ENCODE assay signal across 8 cellular contexts in genomic region chr22:41946360-41947180, GRCh38. TPM values are rescaled to one million over a fixed set of nuclear protein-coding genes. Genes with fewer than 3 reads are reported as not detected.
DNase-seq lines count a peak whose midpoint lies in the region; ATAC-seq and TF ChIP-seq lines count a peak whose summit lies in the region.

Gene CENPM, minus strand, starts transcription at chr22:41947152. Its CDS starts 76 bp downstream, at chr22:41947076.

- H3K27me3 ChIP-seq in thyroid gland, result no peaks in the 10 kb centered on the region

- peaks cover 5 to 13% of the 10 kb centered on the region in 2 donors for H3K4me1 ChIP-seq in thyroid gland

- H3K4me3 ChIP-seq in thyroid gland (replicated peaks in 1 of 3), result peak within 1 kb of the TSS; percentile 19 to 49 (median 49)

- intact Hi-C loops in Right ventricle myocardium inferior (cut with DNase I) (no loop called here), thyroid gland (cut with DNase I) (loop anchor here (5.0 kb wide), 1 partner anchor 114 kb away; the partner anchor contains the start of gene SREBF2)

- H3K36me3 Mint-ChIP-seq in activated naive CD8-positive, alpha-beta T cell treated with anti-CD3 and anti-CD28 coated beads, Interleukin-2, amount 10 ng/mL, durations not matched to agents 7 days and 5 days, result peaks cover 15% of the 10 kb centered on the region
- H3K36me3 Mint-ChIP-seq in osteocyte (ENCODE audit: unreplicated experiment), result no peaks in the 10 kb centered on the region

- H3K9me3 Mint-ChIP-seq in activated naive CD8-positive, alpha-beta T cell treated with anti-CD3 and anti-CD28 coated beads, Interleukin-2, amount 10 ng/mL, durations not matched to agents 7 days and 5 days, result no peaks in the 10 kb centered on the region
- H3K9me3 Mint-ChIP-seq in osteocyte (ENCODE audit: unreplicated experiment), result no peaks in the 10 kb centered on the region

- peak; percentile 87 for ATAC-seq in HG02678 (IDR thresholded peaks at IDR 0.05; ENCODE audit: unreplicated experiment)
- ATAC-seq in activated naive CD8-positive, alpha-beta T cell treated with anti-CD3 and anti-CD28 coated beads, Interleukin-2, amount 10 ng/mL, durations not matched to agents 7 days and 5 days (ENCODE audit: low read depth), result peak; percentile 98
- peak; percentile 98 for ATAC-seq in Right ventricle myocardium inferior

- peak within 1 kb of the TSS; percentile 94 for H3K4me3 Mint-ChIP-seq in activated naive CD8-positive, alpha-beta T cell treated with anti-CD3 and anti-CD28 coated beads, Interleukin-2, amount 10 ng/mL, durations not matched to agents 7 days and 5 days
- H3K4me3 Mint-ChIP-seq in osteocyte (ENCODE audit: unreplicated experiment), result peak within 1 kb of the TSS; percentile 84

- peak within 1 kb of the TSS; percentile 91 for H3K27ac Mint-ChIP-seq in activated naive CD8-positive, alpha-beta T cell treated with anti-CD3 and anti-CD28 coated beads, Interleukin-2, amount 10 ng/mL, durations not matched to agents 7 days and 5 days
- peak within 1 kb of the TSS; percentile 60 for H3K27ac Mint-ChIP-seq in osteocyte (ENCODE audit: unreplicated experiment)

- peak within 1 kb of the TSS in 1 of 3 donors; percentile 52 for H3K27ac ChIP-seq in thyroid gland

- peaks cover 33% of the 10 kb centered on the region for H3K4me1 Mint-ChIP-seq in activated naive CD8-positive, alpha-beta T cell treated with anti-CD3 and anti-CD28 coated beads, Interleukin-2, amount 10 ng/mL, durations not matched to agents 7 days and 5 days
- peaks cover 12% of the 10 kb centered on the region for H3K4me1 Mint-ChIP-seq in osteocyte (ENCODE audit: unreplicated experiment)

- WGBS in thyroid gland, 2 donors, result 0 to 3% methylated on average over 19 to 27 of the region's 63 CpGs

- H3K36me3 ChIP-seq in thyroid gland, result no peaks in the 10 kb centered on the region

- DNase-seq in NCI-H128 (lab: John Stamatoyannopoulos, UW; ENCODE audit: unreplicated experiment) (peak; percentile 81), SW 1271 (lab: John Stamatoyannopoulos, UW) (peak; percentile 85 to 93), Right ventricle myocardium inferior (ENCODE audit: missing footprints) (peak; percentile 95), osteocyte (ENCODE audit: extremely low spot score, unreplicated experiment) (peak; percentile 98), thyroid gland (peak; percentile 93 to 94)
- peak; percentile 94 for DNase-seq in activated naive CD8-positive, alpha-beta T cell treated with anti-CD3 and anti-CD28 coated beads, Interleukin-2, amount 10 ng/mL, durations not matched to agents 7 days and 5 days

- H3K27me3 Mint-ChIP-seq in activated naive CD8-positive, alpha-beta T cell treated with anti-CD3 and anti-CD28 coated beads, Interleukin-2, amount 10 ng/mL, durations not matched to agents 7 days and 5 days, result no peaks in the 10 kb centered on the region
- H3K27me3 Mint-ChIP-seq in osteocyte (ENCODE audit: unreplicated experiment), result no peaks in the 10 kb centered on the region

- H3K9me3 ChIP-seq in thyroid gland, result no peaks in the 10 kb centered on the region

- TF ChIP-seq CTCF in GM12872 (IDR thresholded peaks at IDR 0.05; ENCODE audit: insufficient read depth, low read depth, low read length) (peak; percentile 37; the same call in 1 of the 3 replicates), osteocyte (IDR thresholded peaks at IDR 0.05) (peak; percentile 25), thyroid gland (IDR thresholded peaks at IDR 0.05) (peak in 2 of 6 experiments; percentile 10 to 17)

- POLR2A ChIA-PET in activated naive CD8-positive, alpha-beta T cell treated with anti-CD3 and anti-CD28 coated beads, Interleukin-2, amount 10 ng/mL, durations not matched to agents 7 days and 5 days (lab: Charles Lee), result interaction anchor here (0.6 to 2.2 kb wide), 25 partner anchors 10 to 478 kb away, joined by 3 to 25 read pairs (median 4); partner anchors contain the start of genes ACO2, CCDC134, DESI1 and MEI1

- TF ChIP-seq POLR2A in thyroid gland (IDR thresholded peaks at IDR 0.05), result peak in 1 of 2 donors; percentile 9

RNA-seq across cellular contexts. Expression of gene CENPM, which starts in this region (rescaled TPM):
- 10 to 100 TPM; 45.4 to 53.2 TPM for total RNA-seq in activated naive CD8-positive, alpha-beta T cell treated with anti-CD3 and anti-CD28 coated beads, Interleukin-2, amount 10 ng/mL, durations not matched to agents 7 days and 5 days
- total RNA-seq in Right ventricle myocardium inferior (1.5 TPM), osteocyte (6.9 and 7.2 TPM in 2 replicates), thyroid gland (under 1 TPM in 1 of 4 donors, not detected in 3; 0.56 TPM)

Comparison
In these comparisons a context has a peak if more than half of its experiments do, and no peak if none do; other contexts are left out.
1. Peak in DNase-seq and H3K4me3 ChIP-seq in thyroid gland; RNA of the gene not detected or under 1 TPM.